Comparison of ENCODE assay signal across 8 cellular contexts in the genomic region with DNA sequence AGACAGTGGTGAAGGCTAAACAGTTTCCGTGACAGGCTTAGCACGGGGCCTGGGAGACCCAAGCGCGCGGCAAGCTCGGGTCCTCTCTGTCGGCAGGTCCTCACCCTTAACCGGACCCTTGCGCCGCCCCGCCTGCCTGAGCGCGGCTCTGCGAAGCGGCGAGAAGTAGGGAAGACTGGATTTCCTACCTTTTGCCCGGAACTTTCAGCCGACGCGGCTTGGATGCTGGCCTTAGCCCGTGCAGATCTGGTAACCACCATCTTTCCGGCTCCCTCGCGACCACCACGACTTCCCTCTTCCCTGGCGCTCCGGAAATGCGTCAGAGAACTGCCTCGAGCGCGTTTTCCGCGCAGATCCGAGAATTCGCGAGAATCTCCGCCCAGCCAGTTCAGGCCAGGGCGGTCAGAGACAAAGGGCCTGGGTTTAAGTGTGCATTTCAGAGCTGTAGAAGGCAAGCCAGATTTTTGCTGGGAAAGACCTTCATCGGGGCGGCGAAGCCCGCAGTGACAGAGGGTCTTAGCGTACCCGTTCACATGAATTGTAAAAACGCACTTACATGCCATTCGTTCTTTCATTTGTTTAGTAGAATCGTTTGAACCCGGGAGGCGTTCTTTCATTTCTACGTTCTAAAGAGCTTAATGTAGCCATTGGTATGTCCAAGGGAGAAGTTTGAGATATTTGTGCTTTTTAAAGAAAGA. TPM values are rescaled to one million over a fixed set of nuclear protein-coding genes. Genes with fewer than 3 reads are reported as not detected.
A peak's percentile ranks its signal among the peaks of the same experiment; 100 is the strongest.
DNase-seq lines count a peak whose midpoint lies in the region; ATAC-seq and TF ChIP-seq lines count a peak whose summit lies in the region.

A gene with protein sequence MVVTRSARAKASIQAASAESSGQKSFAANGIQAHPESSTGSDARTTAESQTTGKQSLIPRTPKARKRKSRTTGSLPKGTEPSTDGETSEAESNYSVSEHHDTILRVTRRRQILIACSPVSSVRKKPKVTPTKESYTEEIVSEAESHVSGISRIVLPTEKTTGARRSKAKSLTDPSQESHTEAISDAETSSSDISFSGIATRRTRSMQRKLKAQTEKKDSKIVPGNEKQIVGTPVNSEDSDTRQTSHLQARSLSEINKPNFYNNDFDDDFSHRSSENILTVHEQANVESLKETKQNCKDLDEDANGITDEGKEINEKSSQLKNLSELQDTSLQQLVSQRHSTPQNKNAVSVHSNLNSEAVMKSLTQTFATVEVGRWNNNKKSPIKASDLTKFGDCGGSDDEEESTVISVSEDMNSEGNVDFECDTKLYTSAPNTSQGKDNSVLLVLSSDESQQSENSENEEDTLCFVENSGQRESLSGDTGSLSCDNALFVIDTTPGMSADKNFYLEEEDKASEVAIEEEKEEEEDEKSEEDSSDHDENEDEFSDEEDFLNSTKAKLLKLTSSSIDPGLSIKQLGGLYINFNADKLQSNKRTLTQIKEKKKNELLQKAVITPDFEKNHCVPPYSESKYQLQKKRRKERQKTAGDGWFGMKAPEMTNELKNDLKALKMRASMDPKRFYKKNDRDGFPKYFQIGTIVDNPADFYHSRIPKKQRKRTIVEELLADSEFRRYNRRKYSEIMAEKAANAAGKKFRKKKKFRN (minus strand): TSS at position 318 of the 698 bp plus-strand sequence. CDS start 58 bp downstream, at position 260.

- H3K9me3 ChIP-seq in right lobe of liver, result no peaks in the 10 kb centered on the region

- H3K4me3 Mint-ChIP-seq in CD14-positive monocyte, result peak within 1 kb of the TSS; percentile 91 to 95
- H3K4me3 Mint-ChIP-seq in activated CD4-positive, alpha-beta memory T cell treated with anti-CD3 and anti-CD28 coated beads for 36 hours, result peak within 1 kb of the TSS; percentile 94

- H3K36me3 Mint-ChIP-seq in CD14-positive monocyte, result peaks cover 37 to 41% of the 10 kb centered on the region in 2 donors
- peaks cover 42% of the 10 kb centered on the region for H3K36me3 Mint-ChIP-seq in activated CD4-positive, alpha-beta memory T cell treated with anti-CD3 and anti-CD28 coated beads for 36 hours

- peak within 1 kb of the TSS; percentile 97 to 98 (median 98) for H3K27ac Mint-ChIP-seq in CD14-positive monocyte
- peak within 1 kb of the TSS; percentile 98 for H3K27ac Mint-ChIP-seq in activated CD4-positive, alpha-beta memory T cell treated with anti-CD3 and anti-CD28 coated beads for 36 hours

- H3K9me3 Mint-ChIP-seq in CD14-positive monocyte, result no peaks in the 10 kb centered on the region
- no peaks in the 10 kb centered on the region for H3K9me3 Mint-ChIP-seq in activated CD4-positive, alpha-beta memory T cell treated with anti-CD3 and anti-CD28 coated beads for 36 hours

- intact Hi-C loops in CD14-positive monocyte (cut with micrococcal nuclease), result loop anchor here (2.0 to 10.0 kb wide), 3 partner anchors 30 to 534 kb away; a partner anchor contains a TSS
- intact Hi-C loops in activated CD4-positive, alpha-beta memory T cell treated with anti-CD3 and anti-CD28 coated beads for 36 hours (cut with micrococcal nuclease), result loop anchor here (1.0 to 10.0 kb wide), 5 partner anchors 30 to 1047 kb away; a partner anchor contains a TSS
- intact Hi-C loops in dorsolateral prefrontal cortex (cut with DNase I), result loop anchor here (2.0 kb wide), 1 partner anchor 30 kb away; a partner anchor contains a TSS
- intact Hi-C loops in right lobe of liver (cut with DNase I), result no loop called here

- peaks cover 0 to 34% (median 9%) of the 10 kb centered on the region in 4 donors for H3K36me3 ChIP-seq in right lobe of liver

- POLR2A ChIA-PET in activated CD4-positive, alpha-beta memory T cell treated with anti-CD3 and anti-CD28 coated beads for 36 hours (lab: Charles Lee), result interaction anchor here (0.6 to 2.0 kb wide), 11 partner anchors 22 to 534 kb away, joined by 3 to 11 read pairs (median 3); a partner anchor contains a TSS

- ATAC-seq in GM19395 (IDR thresholded peaks at IDR 0.05; ENCODE audit: unreplicated experiment) (peak; percentile 97), HG03565 (IDR thresholded peaks at IDR 0.05; ENCODE audit: unreplicated experiment) (peak; percentile 91), right lobe of liver (peak; percentile 96 to 97 (median 96))

- H3K27me3 Mint-ChIP-seq in CD14-positive monocyte (ENCODE audit: low read depth in 3 of 3), result peaks cover 0 to 4% (median 0%) of the 10 kb centered on the region in 3 donors
- no peaks in the 10 kb centered on the region for H3K27me3 Mint-ChIP-seq in activated CD4-positive, alpha-beta memory T cell treated with anti-CD3 and anti-CD28 coated beads for 36 hours

- H3K4me1 ChIP-seq in right lobe of liver, result peaks cover 0 to 20% (median 2%) of the 10 kb centered on the region in 4 donors

- DNase-seq in CD14-positive monocyte (ENCODE audit: low spot score) (peak; percentile 90), NCI-H82 treated with DMSO at 0.1 percent for 48 hours (lab: John Stamatoyannopoulos, UW; ENCODE audit: unreplicated experiment) (peak; percentile 76), dorsolateral prefrontal cortex (peak; percentile 82 to 95 (median 92)), right lobe of liver (peak; percentile 93 to 94 (median 94))
- DNase-seq in activated CD4-positive, alpha-beta memory T cell treated with anti-CD3 and anti-CD28 coated beads for 36 hours, result peak; percentile 94
- peak; percentile 83 to 87 for DNase-seq in stimulated activated CD4-positive, alpha-beta T cell treated with anti-CD3 and anti-CD28 coated beads, Interleukin-4, amount 100 ng/mL, for 4 hours

- peak within 1 kb of the TSS; percentile 70 to 99 (median 93) for H3K4me3 ChIP-seq in dorsolateral prefrontal cortex
- H3K4me3 ChIP-seq in right lobe of liver, result peak within 1 kb of the TSS; percentile 75 to 90 (median 79)

- TF ChIP-seq POLR2A in right lobe of liver (IDR thresholded peaks at IDR 0.05), result peak; percentile 83

- WGBS in right lobe of liver (ENCODE audit: insufficient coverage, low coverage, low lambda C conversion rate, missing lambda C conversion rate), result under 1% methylated on average over 37 of the region's 50 CpGs

- peaks cover 29% of the 10 kb centered on the region for H3K4me1 Mint-ChIP-seq in CD14-positive monocyte
- peaks cover 42% of the 10 kb centered on the region for H3K4me1 Mint-ChIP-seq in activated CD4-positive, alpha-beta memory T cell treated with anti-CD3 and anti-CD28 coated beads for 36 hours (ENCODE audit: low read depth)

- CTCF ChIA-PET in activated CD4-positive, alpha-beta memory T cell treated with anti-CD3 and anti-CD28 coated beads for 36 hours (lab: Charles Lee), result interaction anchor here (0.7 to 1.9 kb wide), 6 partner anchors 29 to 1358 kb away, joined by 3 to 16 read pairs (median 4); a partner anchor contains a TSS

- peak within 1 kb of the TSS; percentile 35 to 99 (median 95) for H3K27ac ChIP-seq in dorsolateral prefrontal cortex
- H3K27ac ChIP-seq in right lobe of liver, result peak within 1 kb of the TSS; percentile 83 to 96 (median 92)

- TF ChIP-seq CTCF in CD14-positive monocyte (IDR thresholded peaks at IDR 0.05) (no peak), dorsolateral prefrontal cortex (IDR thresholded peaks at IDR 0.05 in 54 of 56, conservative IDR thresholded peaks at IDR 0.05 in 2 of 56; ENCODE audit: low read depth in 1 of 56, partially characterized antibody in 56 of 56) (peak in 28 of 56 donors; percentile 6 to 56 (median 21)), right lobe of liver (IDR thresholded peaks at IDR 0.05) (no peak)

- H3K27me3 ChIP-seq in dorsolateral prefrontal cortex, result no peaks in the 10 kb centered on the region
- H3K27me3 ChIP-seq in right lobe of liver, result no peaks in the 10 kb centered on the region

RNA-seq across cellular contexts. Expression of the gene that starts here (rescaled TPM):
- 10 to 100 TPM; 42.1 to 68.8 TPM for polyA plus RNA-seq in CD14-positive monocyte
- total RNA-seq in activated CD4-positive, alpha-beta memory T cell treated with anti-CD3 and anti-CD28 coated beads for 36 hours, result 10 to 100 TPM; 84.4 to 91.1 TPM
- total RNA-seq in dorsolateral prefrontal cortex, result 10 to 100 TPM; 26.4 to 67.8 (median 41.9) TPM
- 10 to 100 TPM; 15.0 to 27.0 (median 22.2) TPM for total RNA-seq in right lobe of liver

Comparison
In these comparisons a context has a peak if more than half of its experiments do, and no peak if none do; other contexts are left out.
1. Peak in every context shown above with its lines: DNase-seq, ATAC-seq, H3K4me3 ChIP-seq and H3K27ac ChIP-seq.
2. intact Hi-C loops: an anchor here in CD14-positive monocyte (2.0 to 10.0 kb wide), activated CD4-positive, alpha-beta memory T cell treated with anti-CD3 and anti-CD28 coated beads for 36 hours (1.0 to 10.0 kb wide) and dorsolateral prefrontal cortex (2.0 kb wide); none called in right lobe of liver.